ENCODE assay signal across 22 cellular contexts in the genomic region with DNA sequence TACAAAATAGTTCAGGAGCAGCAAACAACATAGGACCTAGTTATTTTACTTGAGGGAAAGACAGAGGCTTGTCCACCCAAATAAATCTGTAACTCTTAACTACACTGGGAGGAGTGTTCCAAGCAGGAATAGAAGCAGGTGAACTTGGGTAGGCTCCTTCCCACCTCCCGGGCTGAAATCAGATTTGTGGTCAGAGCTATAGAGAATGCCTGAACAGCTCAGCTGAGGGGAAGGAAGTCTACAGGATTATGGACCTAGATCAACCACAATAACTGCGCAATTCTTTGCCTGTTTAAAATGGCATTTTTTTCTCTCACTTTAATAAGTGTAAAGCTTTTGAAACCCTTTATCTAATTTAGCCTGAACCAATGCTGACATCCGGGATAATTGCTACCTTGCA.
"Had no signal": no experiment of that assay in that cellular context is flagged by ENCODE, and none has a peak within 500 bp of the region (broad histone marks: within the 10 kb centered on the region; RNA-seq: fewer than 3 reads in every experiment).

No MANE protein-coding gene starts in this region.

- ATAC-seq: activated CD8-positive, alpha-beta T cell treated with anti-CD3 and anti-CD28 coated beads, Interleukin-2, amount 10 ng/mL, durations not matched to agents 7 days and 5 days; activated naive CD4-positive, alpha-beta T cell treated with anti-CD3 and anti-CD28 coated beads, Interleukin-2, amount 50 U/mL, for 72 hours; stimulated activated naive CD8-positive, alpha-beta T cell treated with anti-CD3 and anti-CD28 coated beads, Interleukin-15, amount 100 ng/mL, for 72 hours; T-helper 17 cell had no signal

- H3K4me3 Mint-ChIP-seq: activated CD8-positive, alpha-beta T cell treated with anti-CD3 and anti-CD28 coated beads, Interleukin-2, amount 10 ng/mL, durations not matched to agents 7 days and 5 days; nephron; stimulated activated naive CD8-positive, alpha-beta T cell treated with anti-CD3 and anti-CD28 coated beads, Interleukin-15, amount 100 ng/mL, for 72 hours; T-helper 17 cell had no signal

- H3K4me3 ChIP-seq: ascending aorta, ovary, prostate gland, tibial artery had no signal

- H3K36me3 ChIP-seq: ascending aorta, brain microvascular endothelial cell, neutrophil, ovary, prostate gland, tibial artery had no signal

- H3K4me1 ChIP-seq: ascending aorta, prostate gland, tibial artery had no signal

- H3K27ac Mint-ChIP-seq: activated CD8-positive, alpha-beta T cell treated with anti-CD3 and anti-CD28 coated beads, Interleukin-2, amount 10 ng/mL, durations not matched to agents 7 days and 5 days; activated naive CD4-positive, alpha-beta T cell treated with anti-CD3 and anti-CD28 coated beads, Interleukin-2, amount 50 U/mL, for 72 hours; nephron; stimulated activated naive CD8-positive, alpha-beta T cell treated with anti-CD3 and anti-CD28 coated beads, Interleukin-15, amount 100 ng/mL, for 72 hours; T-helper 17 cell had no signal

- H3K4me1 Mint-ChIP-seq: nephron; stimulated activated naive CD8-positive, alpha-beta T cell treated with anti-CD3 and anti-CD28 coated beads, Interleukin-15, amount 100 ng/mL, for 72 hours; T-helper 17 cell had no signal

- H3K9me3 ChIP-seq: ascending aorta, neutrophil, ovary, prostate gland, tibial artery had no signal

- FAIRE-seq: colon, urothelium cell line had no signal

- DNase-seq: activated CD4-positive, alpha-beta T cell treated with anti-CD3 and anti-CD28 coated beads for 48 hours; activated CD8-positive, alpha-beta T cell treated with anti-CD3 and anti-CD28 coated beads, Interleukin-2, amount 10 ng/mL, durations not matched to agents 7 days and 5 days; brain microvascular endothelial cell; central memory CD4-positive, alpha-beta T cell; effector memory CD4-positive, alpha-beta T cell; foreskin melanocyte; hippocampal formation; kidney glomerular epithelial cell; mesenchymal stem cell; ovary; right cardiac atrium; stimulated activated CD4-positive, alpha-beta T cell treated with anti-CD3 and anti-CD28 coated beads, Interleukin-12 subunit alpha, Interleukin-12 subunit beta, amount 100 ng/mL, for 4 hours; stimulated activated naive CD8-positive, alpha-beta T cell treated with anti-CD3 and anti-CD28 coated beads, Interleukin-15, amount 100 ng/mL, for 72 hours; T-helper 17 cell; tibial artery had no signal

- H3K27ac ChIP-seq: ascending aorta, brain microvascular endothelial cell, neutrophil, ovary, prostate gland, tibial artery had no signal

- H3K27me3 ChIP-seq: ascending aorta, brain microvascular endothelial cell, ovary had no signal

- H3K9me3 Mint-ChIP-seq: nephron had no signal
